In genomic region chr1:7459915-7460314, GRCh38 we compare ENCODE assay signal across 27 cellular contexts.
"Had no signal": no experiment of that assay in that cellular context is flagged by ENCODE, and none has a peak within 500 bp of the region (broad histone marks: within the 10 kb centered on the region; RNA-seq: fewer than 3 reads in every experiment).

No MANE protein-coding gene starts in this region.

- H3K9me3 Mint-ChIP-seq: immature natural killer cell, mesothelial cell of epicardium had no signal

- DNase-seq: dermis blood vessel endothelial cell; dorsolateral prefrontal cortex; effector CD4-positive, alpha-beta T cell; effector memory CD4-positive, alpha-beta T cell; erythroblast; esophagus squamous epithelium; foreskin fibroblast; foreskin melanocyte; gastrocnemius medialis; heart left ventricle; hypothalamus; immature natural killer cell; islet precursor cell; kidney; kidney glomerular epithelial cell; left colon; left ventricle myocardium inferior; lower lobe of right lung; mesenchymal stem cell; mucosa of descending colon had no signal

- H3K4me3 Mint-ChIP-seq: immature natural killer cell, mesothelial cell of epicardium had no signal

- H2AFZ ChIP-seq: hepatocyte had no signal

- H3K4me1 Mint-ChIP-seq: immature natural killer cell had no signal

- H3K27ac ChIP-seq: coronary artery, dorsolateral prefrontal cortex, epithelial cell of prostate, esophagus squamous epithelium, gastrocnemius medialis, heart left ventricle, hepatocyte, left ventricle myocardium inferior, lower lobe of right lung had no signal

- ATAC-seq: esophagus mucosa, gastrocnemius medialis, heart left ventricle, left colon, left lobe of liver, lower lobe of right lung, mucosa of descending colon had no signal

- H3K4me2 ChIP-seq: hepatocyte had no signal

- H3K36me3 ChIP-seq: esophagus squamous epithelium, gastrocnemius medialis, heart left ventricle, left ventricle myocardium inferior, lower lobe of right lung had no signal

- H3K27me3 ChIP-seq: dorsolateral prefrontal cortex, gastrocnemius medialis, heart left ventricle, hepatocyte had no signal

- FAIRE-seq: colon, kidney had no signal

- H3K79me2 ChIP-seq: hepatocyte had no signal

- H3K27ac Mint-ChIP-seq: immature natural killer cell, mesothelial cell of epicardium had no signal

- H3K4me1 ChIP-seq: left ventricle myocardium inferior had no signal

- H3K9me3 ChIP-seq: esophagus squamous epithelium, gastrocnemius medialis, heart left ventricle, left ventricle myocardium inferior, lower lobe of right lung, mucosa of descending colon had no signal

- H3K36me3 Mint-ChIP-seq: immature natural killer cell, mesothelial cell of epicardium had no signal

- H3K4me3 ChIP-seq: coronary artery, dorsolateral prefrontal cortex, esophagus squamous epithelium, gastrocnemius medialis, heart left ventricle, hepatocyte, left ventricle myocardium inferior, lower lobe of right lung, mucosa of descending colon had no signal
